Comparison of ENCODE assay signal across 8 cellular contexts in genomic region chr2:38750793-38751042, GRCh38. TPM values are rescaled to one million over a fixed set of nuclear protein-coding genes. Genes with fewer than 3 reads are reported as not detected.
DNase-seq lines count a peak whose midpoint lies in the region; ATAC-seq, FAIRE-seq and TF ChIP-seq lines count a peak whose summit lies in the region.

No MANE protein-coding gene starts in this region.

- under 1% methylated on average over 21 of the region's 21 CpGs for WGBS in HUES64

- H3K79me2 ChIP-seq in SU-DHL-6 (ENCODE audit: insufficient read depth, low read length) = peaks cover 55% of the 10 kb centered on the region

- no peaks in the 10 kb centered on the region for H3K9me3 ChIP-seq in HUES64 (ENCODE audit: insufficient read depth, low read depth, low read length)
- H3K9me3 ChIP-seq in SU-DHL-6 (ENCODE audit: insufficient read depth, low read length) = no peaks in the 10 kb centered on the region
- no peaks in the 10 kb centered on the region for H3K9me3 ChIP-seq in ascending aorta
- no peaks in the 10 kb centered on the region for H3K9me3 ChIP-seq in iPS-15b (ENCODE audit: control insufficient read depth, insufficient read depth, low read length)
- no peaks in the 10 kb centered on the region for H3K9me3 ChIP-seq in skeletal muscle tissue (ENCODE audit: control insufficient read depth in 3 of 3, low read length in 3 of 3)

- peaks cover 44% of the 10 kb centered on the region for H4K20me1 ChIP-seq in SU-DHL-6 (ENCODE audit: low read depth, low read length)

- no peaks in the 10 kb centered on the region for H3K9me2 ChIP-seq in SU-DHL-6 (replicated peaks; ENCODE audit: insufficient read depth, low read length)

- H3F3A ChIP-seq in SU-DHL-6 (ENCODE audit: insufficient read depth) = peaks cover 49% of the 10 kb centered on the region

- peak; percentile 74 for DNase-seq in COLO668 (lab: John Stamatoyannopoulos, UW; ENCODE audit: unreplicated experiment)
- no peak for DNase-seq in ascending aorta (ENCODE audit: low spot score in 2 of 2)
- no peak for DNase-seq in D721Med (ENCODE audit: insufficient read length, low spot score)

- H3K27ac ChIP-seq in HUES64 (ENCODE audit: low read depth, low read length) (peak overlapping the region; percentile 90), SU-DHL-6 (ENCODE audit: low read depth, low read length) (peak overlapping the region; percentile 87), ascending aorta (peak overlapping the region; percentile 87 to 98), skeletal muscle tissue (ENCODE audit: low read depth, low read length) (peak overlapping the region; percentile 98)

- H3K4me3 ChIP-seq in HUES64 (ENCODE audit: low read length) = peak overlapping the region; percentile 93
- peak overlapping the region; percentile 93 for H3K4me3 ChIP-seq in SU-DHL-6 (ENCODE audit: insufficient read depth, low read length, poor library complexity, severe bottlenecking)
- peak overlapping the region; percentile 71 to 90 for H3K4me3 ChIP-seq in ascending aorta
- peak overlapping the region; percentile 95 for H3K4me3 ChIP-seq in iPS-15b (ENCODE audit: low read depth, low read length)
- H3K4me3 ChIP-seq in skeletal muscle tissue (ENCODE audit: low read length in 3 of 3) = peak overlapping the region; percentile 100

- ATAC-seq in GM21423 (IDR thresholded peaks at IDR 0.05; ENCODE audit: unreplicated experiment) = peak; percentile 32

- no peak overlapping the region for H2AFZ ChIP-seq in SU-DHL-6 (ENCODE audit: low read depth, low read length, severe bottlenecking)

- TF ChIP-seq CTCF in SU-DHL-6 (IDR thresholded peaks at IDR 0.05; ENCODE audit: insufficient read depth, low read length, poor library complexity, severe bottlenecking) (no peak), ascending aorta (IDR thresholded peaks at IDR 0.05) (no peak), D721Med (IDR thresholded peaks at IDR 0.05; ENCODE audit: insufficient read depth, missing control alignments) (no peak)

- no peak for FAIRE-seq in D721Med (lab: Jason Lieb, UNC)

- intact Hi-C loops in ascending aorta (cut with DNase I) = loop anchor here (2.0 to 10.0 kb wide), 5 partner anchors 28 to 374 kb away; partner anchors contain the start of genes ATL2, GALM, GEMIN6 and HNRNPLL

- H3K9ac ChIP-seq in HUES64 (ENCODE audit: low read depth, low read length) (peak overlapping the region; percentile 100), SU-DHL-6 (ENCODE audit: low read length) (peak overlapping the region; percentile 97), iPS-15b (ENCODE audit: low read depth, low read length) (peak overlapping the region; percentile 99), skeletal muscle tissue (ENCODE audit: low read depth in 1 of 3, low read length in 3 of 3) (peak overlapping the region; percentile 93 to 100 (median 100))

- H3K4me2 ChIP-seq in SU-DHL-6 (ENCODE audit: low read depth, low read length, poor library complexity, severe bottlenecking) = peak overlapping the region; percentile 83

- peaks cover 44% of the 10 kb centered on the region for H3K36me3 ChIP-seq in HUES64 (ENCODE audit: insufficient read depth, low read length)
- peaks cover 45% of the 10 kb centered on the region for H3K36me3 ChIP-seq in SU-DHL-6 (ENCODE audit: low read length)
- peaks cover 27 to 38% of the 10 kb centered on the region in 2 donors for H3K36me3 ChIP-seq in ascending aorta
- peaks cover 37% of the 10 kb centered on the region for H3K36me3 ChIP-seq in iPS-15b (ENCODE audit: control insufficient read depth, insufficient read depth, low read length)
- peaks cover 28 to 40% (median 38%) of the 10 kb centered on the region in 3 donors for H3K36me3 ChIP-seq in skeletal muscle tissue (ENCODE audit: control insufficient read depth in 3 of 3, insufficient read depth in 3 of 3, low read length in 3 of 3)

- H3K27me3 ChIP-seq in HUES64 (ENCODE audit: insufficient read depth, low read length) (no peaks in the 10 kb centered on the region), SU-DHL-6 (ENCODE audit: low read length) (no peaks in the 10 kb centered on the region), ascending aorta (no peaks in the 10 kb centered on the region), iPS-15b (ENCODE audit: control insufficient read depth, insufficient read depth, low read length) (no peaks in the 10 kb centered on the region), skeletal muscle tissue (ENCODE audit: control insufficient read depth in 3 of 3, insufficient read depth in 3 of 3, low read length in 3 of 3) (no peaks in the 10 kb centered on the region)

- H3K4me1 ChIP-seq in HUES64 (ENCODE audit: insufficient read depth, low read length) = peaks cover 16% of the 10 kb centered on the region
- H3K4me1 ChIP-seq in ascending aorta = peaks cover 5 to 28% of the 10 kb centered on the region in 2 donors
- H3K4me1 ChIP-seq in iPS-15b (ENCODE audit: control insufficient read depth, insufficient read depth, low read length) = peaks cover 13% of the 10 kb centered on the region
- peaks cover 15 to 20% (median 18%) of the 10 kb centered on the region in 3 donors for H3K4me1 ChIP-seq in skeletal muscle tissue (ENCODE audit: control insufficient read depth in 3 of 3, insufficient read depth in 3 of 3, low read length in 3 of 3)

RNA-seq across cellular contexts. Expression of gene SRSF7, which starts 0.4 kb away (rescaled TPM):
- polyA plus RNA-seq in HUES64 (2013, experiment 1 of 2) = 398 TPM
- 431 TPM for polyA plus RNA-seq in HUES64 (2013, experiment 2 of 2)
- total RNA-seq in ascending aorta = 54.1 TPM
- total RNA-seq in skeletal muscle tissue = 79.9 TPM

RNA-seq across cellular contexts. Expression of gene GEMIN6, which starts 27.3 kb away (rescaled TPM):
- 16.0 TPM for polyA plus RNA-seq in HUES64 (2013, experiment 1 of 2)
- 12.3 TPM for polyA plus RNA-seq in HUES64 (2013, experiment 2 of 2)
- 0.85 TPM for total RNA-seq in ascending aorta
- 9.9 TPM for total RNA-seq in skeletal muscle tissue
